8 cellular contexts compared by ENCODE assay signal in the genomic region with DNA sequence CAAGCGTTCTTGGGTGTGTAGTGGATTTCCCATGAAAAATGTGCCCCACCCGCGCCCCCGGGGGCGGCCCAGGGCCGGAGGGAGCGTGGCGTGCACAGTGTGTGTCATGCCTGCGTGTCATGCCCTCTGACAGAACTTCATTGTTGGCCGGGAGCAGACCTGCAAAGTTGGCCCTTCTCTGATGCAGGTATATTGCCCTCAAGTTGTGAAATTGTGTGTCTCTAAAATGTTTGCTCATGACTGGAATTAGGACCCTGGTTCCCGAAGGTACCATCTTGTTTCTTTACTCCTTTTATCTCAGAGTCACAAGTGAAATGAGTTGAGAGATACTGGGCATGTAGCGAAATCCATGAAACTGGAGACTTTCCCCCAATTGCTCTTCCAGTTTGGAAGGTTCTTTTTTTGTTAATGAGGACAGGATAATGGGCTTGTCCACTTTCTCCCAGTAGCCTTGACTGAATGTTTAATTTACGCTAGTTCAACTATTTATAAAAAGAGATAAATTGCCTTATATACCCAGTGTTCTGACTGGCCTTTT. TPM values are rescaled to one million over a fixed set of nuclear protein-coding genes. Genes with fewer than 3 reads are reported as not detected.
DNase-seq lines count a peak whose midpoint lies in the region; ATAC-seq and TF ChIP-seq lines count a peak whose summit lies in the region.

No MANE protein-coding gene starts in this region.

- H3K4me3 Mint-ChIP-seq in endothelial cell (ENCODE audit: unreplicated experiment): peak overlapping the region; percentile 91

- peaks cover 0 to 4% of the 10 kb centered on the region in 2 donors for H3K4me1 ChIP-seq in muscle layer of duodenum (ENCODE audit: control insufficient read depth in 1 of 2, insufficient read depth in 2 of 2, low read length in 2 of 2)

- peak overlapping the region; percentile 83 for H3K27ac Mint-ChIP-seq in endothelial cell (ENCODE audit: unreplicated experiment)

- peaks cover 3% of the 10 kb centered on the region for H3K36me3 Mint-ChIP-seq in endothelial cell (ENCODE audit: low read depth, unreplicated experiment)

- peaks cover 1% of the 10 kb centered on the region for H3K27me3 Mint-ChIP-seq in endothelial cell (ENCODE audit: unreplicated experiment)

- peak; percentile 15 for DNase-seq in NOMO-1 treated with dmso at 0.1 percent for 144 hours (lab: John Stamatoyannopoulos, UW; ENCODE audit: unreplicated experiment)
- no peak for DNase-seq in NOMO-1 treated with DMSO at 0.1 percent for 48 hours (lab: John Stamatoyannopoulos, UW; ENCODE audit: unreplicated experiment)
- peak; percentile 60 to 66 for DNase-seq in activated CD4-positive, alpha-beta T cell treated with anti-CD3 and anti-CD28 coated beads, Interleukin-2, amount 50 U/mL, for 4 hours
- DNase-seq in endothelial cell (ENCODE audit: low spot score): no peak
- peak; percentile 61 for DNase-seq in stimulated activated naive CD8-positive, alpha-beta T cell treated with anti-CD3 and anti-CD28 coated beads, Interleukin-15, Interleukin-2, amounts not matched to agents 100 U/mL and 50 U/mL, for 24 hours
- DNase-seq in occipital lobe (lab: John Stamatoyannopoulos, UW): no peak

- H3K4me1 Mint-ChIP-seq in endothelial cell (ENCODE audit: unreplicated experiment): peaks cover 6% of the 10 kb centered on the region

- no peaks in the 10 kb centered on the region for H3K27me3 ChIP-seq in muscle layer of duodenum (ENCODE audit: low read depth, low read length)

- H3K9me3 ChIP-seq in KOPT-K1 (ENCODE audit: insufficient read depth, low read length, poor library complexity, severe bottlenecking) (no peaks in the 10 kb centered on the region), muscle layer of duodenum (ENCODE audit: control insufficient read depth in 1 of 2, low read length in 2 of 2) (no peaks in the 10 kb centered on the region)

- H3K36me3 ChIP-seq in KOPT-K1 (ENCODE audit: insufficient read depth, low read length): no peaks in the 10 kb centered on the region
- no peaks in the 10 kb centered on the region for H3K36me3 ChIP-seq in muscle layer of duodenum (ENCODE audit: control insufficient read depth in 1 of 2, insufficient read depth in 2 of 2, low read length in 2 of 2)

- peak; percentile 20 for ATAC-seq in stimulated activated naive CD8-positive, alpha-beta T cell treated with anti-CD3 and anti-CD28 coated beads, Interleukin-15, Interleukin-2, amounts not matched to agents 100 U/mL and 50 U/mL, for 24 hours

- H3K4me3 ChIP-seq in muscle layer of duodenum (ENCODE audit: low read depth in 1 of 2, low read length in 2 of 2): peak overlapping the region; percentile 75 to 90

- no peaks in the 10 kb centered on the region for H3K9me3 Mint-ChIP-seq in endothelial cell (ENCODE audit: unreplicated experiment)

- peak overlapping the region; percentile 70 for H3K27ac ChIP-seq in KOPT-K1 (ENCODE audit: low read depth, low read length, poor library complexity, severe bottlenecking)
- H3K27ac ChIP-seq in muscle layer of duodenum (ENCODE audit: low read length): peak overlapping the region; percentile 76

- no peak for TF ChIP-seq CTCF in endothelial cell (IDR thresholded peaks at IDR 0.05; ENCODE audit: unreplicated experiment)

RNA-seq across cellular contexts. Expression of gene ADK, which starts 26.2 kb away (rescaled TPM):
- 13.1 TPM for total RNA-seq in endothelial cell (ENCODE audit: unreplicated experiment)
- total RNA-seq in occipital lobe: 39.8 TPM

RNA-seq across cellular contexts. Expression of gene AP3M1, which starts 26.6 kb away (rescaled TPM):
- 43.7 TPM for total RNA-seq in endothelial cell (ENCODE audit: unreplicated experiment)
- total RNA-seq in occipital lobe: 40.2 TPM

Comparison
In these comparisons a context has a peak if more than half of its experiments do, and no peak if none do; other contexts are left out.
1. DNase-seq: peak in NOMO-1 treated with dmso at 0.1 percent for 144 hours (single experiment), activated CD4-positive, alpha-beta T cell treated with anti-CD3 and anti-CD28 coated beads, Interleukin-2, amount 50 U/mL, for 4 hours (2 of 2) and stimulated activated naive CD8-positive, alpha-beta T cell treated with anti-CD3 and anti-CD28 coated beads, Interleukin-15, Interleukin-2, amounts not matched to agents 100 U/mL and 50 U/mL, for 24 hours (single experiment); none in NOMO-1 treated with DMSO at 0.1 percent for 48 hours (single experiment), endothelial cell (single experiment) and occipital lobe (single experiment).